In the genomic region with DNA sequence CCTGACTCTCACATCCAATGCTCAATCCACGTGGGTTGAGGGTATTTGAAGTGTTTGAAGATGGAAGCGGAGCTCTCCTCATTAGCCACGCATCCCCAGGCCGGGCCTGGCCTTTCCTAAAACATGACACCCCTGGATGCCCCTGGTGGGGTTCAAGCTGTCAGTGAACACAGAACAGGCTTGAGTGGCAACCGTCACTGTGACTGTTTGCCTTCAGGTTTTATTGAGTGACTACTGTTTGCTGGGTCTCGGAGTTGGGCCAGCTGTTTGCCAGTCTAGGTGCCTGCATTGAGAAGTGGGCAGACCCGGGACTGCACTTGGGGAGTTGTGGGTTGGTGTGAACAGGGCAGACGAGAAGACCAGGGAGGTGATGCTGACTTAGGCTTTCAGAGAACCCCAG, we compare ENCODE assay signal across 16 cellular contexts. TPM values are rescaled to one million over a fixed set of nuclear protein-coding genes. Genes with fewer than 3 reads are reported as not detected.
"Had no signal": no experiment of that assay in that cellular context is flagged by ENCODE, and none has a peak within 500 bp of the region (broad histone marks: within the 10 kb centered on the region; RNA-seq: fewer than 3 reads in every experiment).

No MANE protein-coding gene starts in this region.

- H3K27ac Mint-ChIP-seq: activated CD4-positive, alpha-beta memory T cell treated with anti-CD3 and anti-CD28 coated beads for 36 hours; activated naive CD8-positive, alpha-beta T cell treated with anti-CD3 and anti-CD28 coated beads for 36 hours; activated T-helper 1 cell treated with anti-CD3 and anti-CD28 coated beads, Interleukin-12 subunit alpha, Interleukin-12 subunit beta, Interleukin-2, Interleukin-4 antibody, amounts not matched to agents 30 ng/mL and 10 ng/mL and 1 ng/mL, durations not matched to agents 14 hours and 24 hours and 36 hours; memory B cell; naive thymus-derived CD4-positive, alpha-beta T cell; type B pancreatic cell had no signal

- H3K27ac ChIP-seq: cardiac muscle cell, neutrophil, parathyroid adenoma had no signal

- ATAC-seq: naive thymus-derived CD4-positive, alpha-beta T cell; stimulated activated naive CD8-positive, alpha-beta T cell treated with anti-CD3 and anti-CD28 coated beads, Interleukin-15, Interleukin-2, amounts not matched to agents 100 U/mL and 50 U/mL, for 24 hours had no signal

- H3K4me3 Mint-ChIP-seq: activated CD4-positive, alpha-beta memory T cell treated with anti-CD3 and anti-CD28 coated beads for 36 hours; activated naive CD8-positive, alpha-beta T cell treated with anti-CD3 and anti-CD28 coated beads for 36 hours; activated T-helper 1 cell treated with anti-CD3 and anti-CD28 coated beads, Interleukin-12 subunit alpha, Interleukin-12 subunit beta, Interleukin-2, Interleukin-4 antibody, amounts not matched to agents 30 ng/mL and 10 ng/mL and 1 ng/mL, durations not matched to agents 14 hours and 24 hours and 36 hours; memory B cell; naive thymus-derived CD4-positive, alpha-beta T cell; type B pancreatic cell had no signal

- H3K36me3 Mint-ChIP-seq: activated CD4-positive, alpha-beta memory T cell treated with anti-CD3 and anti-CD28 coated beads for 36 hours; activated naive CD8-positive, alpha-beta T cell treated with anti-CD3 and anti-CD28 coated beads for 36 hours; memory B cell; naive thymus-derived CD4-positive, alpha-beta T cell; type B pancreatic cell had no signal

- H3K79me2 ChIP-seq: parathyroid adenoma had no signal

- H3K9me3 ChIP-seq: neutrophil had no signal

- H3K9me3 Mint-ChIP-seq: activated CD4-positive, alpha-beta memory T cell treated with anti-CD3 and anti-CD28 coated beads for 36 hours; activated naive CD8-positive, alpha-beta T cell treated with anti-CD3 and anti-CD28 coated beads for 36 hours; activated T-helper 1 cell treated with anti-CD3 and anti-CD28 coated beads, Interleukin-12 subunit alpha, Interleukin-12 subunit beta, Interleukin-2, Interleukin-4 antibody, amounts not matched to agents 30 ng/mL and 10 ng/mL and 1 ng/mL, durations not matched to agents 14 hours and 24 hours and 36 hours; memory B cell; type B pancreatic cell had no signal

- H3K9ac ChIP-seq: parathyroid adenoma had no signal

- H2AFZ ChIP-seq: parathyroid adenoma had no signal

- H3K4me3 ChIP-seq: cardiac muscle cell had no signal

- DNase-seq: activated CD4-positive, alpha-beta memory T cell treated with anti-CD3 and anti-CD28 coated beads for 36 hours; activated naive CD4-positive, alpha-beta T cell; activated naive CD8-positive, alpha-beta T cell treated with anti-CD3 and anti-CD28 coated beads for 36 hours; amygdala; erythroblast; foreskin melanocyte; naive thymus-derived CD4-positive, alpha-beta T cell; stimulated activated CD4-positive, alpha-beta T cell treated with anti-CD3 and anti-CD28 coated beads, Interleukin-2, amount 100 ng/mL, for 24 hours; stimulated activated naive CD8-positive, alpha-beta T cell treated with anti-CD3 and anti-CD28 coated beads, Interleukin-15, Interleukin-2, amounts not matched to agents 100 U/mL and 50 U/mL, for 24 hours had no signal

- H3K36me3 ChIP-seq: cardiac muscle cell, neutrophil had no signal

- H3K4me1 ChIP-seq: parathyroid adenoma had no signal

- H3K4me1 Mint-ChIP-seq: memory B cell had no signal

RNA-seq across cellular contexts. Expression of a gene that starts 7.8 kb away (rescaled TPM):
- total RNA-seq: activated CD4-positive, alpha-beta memory T cell treated with anti-CD3 and anti-CD28 coated beads for 36 hours; activated naive CD8-positive, alpha-beta T cell treated with anti-CD3 and anti-CD28 coated beads for 36 hours; T-helper 2 cell treated with Interferon-gamma antibody and Interleukin-4, amounts not matched to agents 100 ng/mL and 5 ng/mL, for 36 hours had no signal
- polyA plus RNA-seq: naive thymus-derived CD4-positive, alpha-beta T cell had no signal
